8 cellular contexts compared by ENCODE assay signal in the genomic region with DNA sequence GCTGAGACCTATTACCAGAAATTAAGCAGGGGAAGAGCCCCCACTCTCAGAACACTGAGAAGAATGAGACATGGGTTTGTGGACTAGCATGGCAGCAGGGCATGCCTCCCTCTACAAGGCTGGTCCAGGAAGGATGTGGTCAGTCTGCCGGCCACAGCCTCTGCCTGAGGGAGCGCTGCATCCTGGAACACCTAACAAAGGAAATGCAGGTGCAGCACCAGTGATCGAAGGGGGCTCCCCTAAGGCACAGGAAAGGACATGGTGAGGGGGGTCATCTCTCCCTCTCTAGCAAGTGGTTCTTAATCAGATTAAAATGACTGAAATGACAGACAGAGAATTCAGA. TPM values are rescaled to one million over a fixed set of nuclear protein-coding genes. Genes with fewer than 3 reads are reported as not detected.
DNase-seq lines count a peak whose midpoint lies in the region; ATAC-seq lines count a peak whose summit lies in the region.

No MANE protein-coding gene starts in this region.

- ATAC-seq in GM19452 (IDR thresholded peaks at IDR 0.05; ENCODE audit: unreplicated experiment) (peak; percentile 96), HG03108 (IDR thresholded peaks at IDR 0.05; ENCODE audit: unreplicated experiment) (peak; percentile 98)
- ATAC-seq in activated naive CD4-positive, alpha-beta T cell treated with anti-CD3 and anti-CD28 coated beads, Interleukin-2, amount 50 U/mL, for 72 hours: peak; percentile 35 to 97

- DNase-seq in Daoy (ENCODE audit: low read depth): peak; percentile 4
- DNase-seq in activated naive CD4-positive, alpha-beta T cell treated with anti-CD3 and anti-CD28 coated beads, Interleukin-2, amount 50 U/mL, for 72 hours (ENCODE audit: low spot score in 2 of 2): peak in 1 of 2 donors; percentile 62
- DNase-seq in SHP77 treated with DMSO at 0.1 percent for 48 hours (lab: John Stamatoyannopoulos, UW): no peak
- no peak for DNase-seq in pons (ENCODE audit: low spot score)
- DNase-seq in OCI-M1 (lab: John Stamatoyannopoulos, UW): no peak
- DNase-seq in EL: no peak

- no peak overlapping the region for H3K27ac Mint-ChIP-seq in activated naive CD4-positive, alpha-beta T cell treated with anti-CD3 and anti-CD28 coated beads, Interleukin-2, amount 50 U/mL, for 72 hours

- no peaks in the 10 kb centered on the region for H3K36me3 Mint-ChIP-seq in activated naive CD4-positive, alpha-beta T cell treated with anti-CD3 and anti-CD28 coated beads, Interleukin-2, amount 50 U/mL, for 72 hours

- H3K9me3 Mint-ChIP-seq in activated naive CD4-positive, alpha-beta T cell treated with anti-CD3 and anti-CD28 coated beads, Interleukin-2, amount 50 U/mL, for 72 hours: no peaks in the 10 kb centered on the region

RNA-seq across cellular contexts. Expression of gene ARL14EP, which starts 40.6 kb away (rescaled TPM):
- 13.0 and 17.3 TPM in 2 replicates for total RNA-seq in Daoy (2014; rRNA removed; shearing (Covaris generic))
- 10 to 100 TPM; 14.5 to 19.5 TPM for total RNA-seq in activated naive CD4-positive, alpha-beta T cell treated with anti-CD3 and anti-CD28 coated beads, Interleukin-2, amount 50 U/mL, for 72 hours

RNA-seq across cellular contexts. Expression of gene FSHB, which starts 51.4 kb away (rescaled TPM):
- total RNA-seq in Daoy (2014; rRNA removed; shearing (Covaris generic)): not detected in 2 replicates
- not detected for total RNA-seq in activated naive CD4-positive, alpha-beta T cell treated with anti-CD3 and anti-CD28 coated beads, Interleukin-2, amount 50 U/mL, for 72 hours
